In the genomic region with DNA sequence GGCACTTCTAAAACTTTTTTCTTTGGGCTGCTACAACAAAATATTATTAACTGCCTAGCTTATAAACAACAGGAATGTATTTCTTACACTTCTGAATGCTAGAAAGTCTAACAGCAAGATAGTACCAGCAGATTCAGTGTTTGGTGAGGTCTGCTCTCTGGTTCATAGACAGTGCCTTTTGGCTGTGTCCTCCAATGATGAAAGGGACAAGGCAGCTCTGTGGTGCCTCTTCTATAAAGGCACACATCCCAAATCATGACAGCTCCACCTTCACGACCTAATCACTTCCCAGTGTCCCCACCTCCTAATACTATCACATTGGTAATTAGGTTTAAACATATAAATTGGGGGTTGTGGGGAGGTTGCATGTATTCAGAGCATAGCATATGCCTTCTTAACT, we compare ENCODE assay signal across 15 cellular contexts. TPM values are rescaled to one million over a fixed set of nuclear protein-coding genes. Genes with fewer than 3 reads are reported as not detected.
DNase-seq lines count a peak whose midpoint lies in the region; ATAC-seq and TF ChIP-seq lines count a peak whose summit lies in the region.
"Had no signal": no experiment of that assay in that cellular context is flagged by ENCODE, and none has a peak within 500 bp of the region (broad histone marks: within the 10 kb centered on the region; RNA-seq: fewer than 3 reads in every experiment).

No MANE protein-coding gene starts in this region.

- no TSS peak for BruUV-seq in MCF 10A (replicated peaks; lab: Mats Ljungman, UMichigan)

- H3K36me3 ChIP-seq in breast epithelium (no peaks in the 10 kb centered on the region), WERI-Rb-1 (no peaks in the 10 kb centered on the region), right atrium auricular region (no peaks in the 10 kb centered on the region)
- H3K36me3 ChIP-seq: Peyer's patch had no signal

- no peaks in the 10 kb centered on the region for H3K27me3 Mint-ChIP-seq in MCF 10A (ENCODE audit: insufficient read depth, unreplicated experiment)
- no peaks in the 10 kb centered on the region for H3K27me3 Mint-ChIP-seq in type B pancreatic cell
- H3K27me3 Mint-ChIP-seq: IgD-negative memory B cell, T-helper 17 cell had no signal

- H3K4me3 ChIP-seq in breast epithelium (no peak overlapping the region), WERI-Rb-1 (ENCODE audit: low read depth, low read length) (no peak overlapping the region), right atrium auricular region (no peak overlapping the region)
- H3K4me3 ChIP-seq: Peyer's patch had no signal

- H3K9me3 ChIP-seq in breast epithelium (no peaks in the 10 kb centered on the region), WERI-Rb-1 (ENCODE audit: severe bottlenecking) (no peaks in the 10 kb centered on the region), right atrium auricular region (no peaks in the 10 kb centered on the region)
- H3K9me3 ChIP-seq: Caco-2, Peyer's patch had no signal

- H3K27me3 ChIP-seq in breast epithelium (no peaks in the 10 kb centered on the region), WERI-Rb-1 (ENCODE audit: insufficient read depth, low read depth, severe bottlenecking) (no peaks in the 10 kb centered on the region), right atrium auricular region (no peaks in the 10 kb centered on the region)
- H3K27me3 ChIP-seq: Peyer's patch had no signal

- TF ChIP-seq CTCF in MCF 10A (IDR thresholded peaks at IDR 0.05; ENCODE audit: unreplicated experiment) = no peak
- no peak for TF ChIP-seq CTCF in breast epithelium (IDR thresholded peaks at IDR 0.05)
- TF ChIP-seq CTCF in WERI-Rb-1 (IDR thresholded peaks at IDR 0.05; ENCODE audit: low read depth, low read length) = 0 out of 2 replicates have a peak, but pooled peaks have one; percentile 4
- TF ChIP-seq CTCF in type B pancreatic cell (conservative IDR thresholded peaks at IDR 0.05) = peak; percentile 1
- TF ChIP-seq CTCF in right atrium auricular region (IDR thresholded peaks at IDR 0.05) = no peak

- DNase-seq in MCF 10A (ENCODE audit: unreplicated experiment) (no peak), breast epithelium (ENCODE audit: low spot score in 2 of 2) (no peak), WERI-Rb-1 (no peak), type B pancreatic cell (ENCODE audit: extremely low spot score, unreplicated experiment) (no peak), right atrium auricular region (ENCODE audit: low spot score) (no peak)
- DNase-seq in activated CD4-positive, alpha-beta T cell treated with anti-CD3 and anti-CD28 coated beads for 48 hours = no peak
- DNase-seq: NCI-H1436 treated with DMSO at 0.1 percent for 48 hours, Peyer's patch, Right ventricle myocardium superior, T-helper 17 cell had no signal

- H3K4me1 ChIP-seq in breast epithelium = no peaks in the 10 kb centered on the region
- no peaks in the 10 kb centered on the region for H3K4me1 ChIP-seq in right atrium auricular region
- H3K4me1 ChIP-seq: Caco-2, Peyer's patch had no signal

- H3K4me3 Mint-ChIP-seq in MCF 10A (ENCODE audit: unreplicated experiment) (no peak overlapping the region), type B pancreatic cell (no peak overlapping the region)
- H3K4me3 Mint-ChIP-seq: IgD-negative memory B cell, T-helper 17 cell had no signal

- H3K4me1 Mint-ChIP-seq in MCF 10A (ENCODE audit: insufficient read depth, unreplicated experiment) (peaks cover 23% of the 10 kb centered on the region), type B pancreatic cell (ENCODE audit: unreplicated experiment) (no peaks in the 10 kb centered on the region)

- H3K9me3 Mint-ChIP-seq in MCF 10A (ENCODE audit: unreplicated experiment) (no peaks in the 10 kb centered on the region), type B pancreatic cell (no peaks in the 10 kb centered on the region)
- H3K9me3 Mint-ChIP-seq: IgD-negative memory B cell had no signal

- POLR2A ChIA-PET in MCF 10A (lab: Yijun Ruan, JAX) = interaction anchor here (0.7 to 2.5 kb wide), 6 partner anchors 38 to 350 kb away, joined by 3 to 15 read pairs (median 3); no protein-coding TSS in a partner anchor

- CTCF ChIA-PET in MCF 10A (lab: Yijun Ruan, JAX) = interaction anchor here (0.5 to 4.5 kb wide), 38 partner anchors 9 to 723 kb away, joined by 3 to 115 read pairs (median 4); partner anchors contain the start of gene CFH

- ATAC-seq in HG03159 (IDR thresholded peaks at IDR 0.05; ENCODE audit: unreplicated experiment) = peak; percentile 16
- no peak for ATAC-seq in GM18907 (IDR thresholded peaks at IDR 0.05; ENCODE audit: unreplicated experiment)

- H3K36me3 Mint-ChIP-seq in MCF 10A (ENCODE audit: insufficient read depth, unreplicated experiment) (no peaks in the 10 kb centered on the region), type B pancreatic cell (no peaks in the 10 kb centered on the region)
- H3K36me3 Mint-ChIP-seq: IgD-negative memory B cell had no signal

- H3K27ac Mint-ChIP-seq in MCF 10A (ENCODE audit: low read depth, unreplicated experiment) (peak overlapping the region; percentile 2), type B pancreatic cell (no peak overlapping the region)
- H3K27ac Mint-ChIP-seq: IgD-negative memory B cell had no signal

- H3K27ac ChIP-seq in breast epithelium (no peak overlapping the region), WERI-Rb-1 (no peak overlapping the region), right atrium auricular region (no peak overlapping the region)
- H3K27ac ChIP-seq: Peyer's patch had no signal

- intact Hi-C loops in MCF 10A (cut with micrococcal nuclease) (loop anchor here (1.0 to 10.0 kb wide), 4 partner anchors 306 to 717 kb away; no protein-coding TSS in a partner anchor), breast epithelium (cut with DNase I; ENCODE audit: low total_unique reads) (no loop called here)

- TF ChIP-seq POLR2A in breast epithelium (IDR thresholded peaks at IDR 0.05) = no peak

RNA-seq across cellular contexts. Expression of gene CFH, which starts 9.5 kb away (rescaled TPM):
- total RNA-seq in MCF 10A (2022) (21.3 and 31.6 TPM in 2 replicates), breast epithelium (100 to 1,000 TPM in 1 of 3 donors, 10 to 100 TPM in 2; 59.7 to 266 (median 82.3) TPM), type B pancreatic cell (ENCODE audit: low replicate concordance) (1.6 TPM in 2 replicates), right atrium auricular region (100 to 1,000 TPM in 1 of 2 donors, 10 to 100 TPM in 1; 88.1 to 271 TPM)
- total RNA-seq: Caco-2, H7 had no signal

RNA-seq across cellular contexts. Expression of gene KCNT2, which starts 53.1 kb away (rescaled TPM):
- total RNA-seq in MCF 10A (2022) (1.2 and 1.5 TPM in 2 replicates), breast epithelium (1 to 10 TPM; 2.6 to 3.7 (median 3.0) TPM), type B pancreatic cell (ENCODE audit: low replicate concordance) (4.1 and 10.9 TPM in 2 replicates), right atrium auricular region (10 to 100 TPM in 1 of 2 donors, 1 to 10 TPM in 1; 3.9 to 14.1 TPM)
- total RNA-seq: Caco-2 had no signal

Comparison
In these comparisons a context has a peak if more than half of its experiments do, and no peak if none do; other contexts are left out.
1. CTCF ChIP-seq: peak in WERI-Rb-1 (single experiment) and type B pancreatic cell (single experiment); none in MCF 10A (single experiment), breast epithelium (0 of 3) and right atrium auricular region (0 of 2).